24 cellular contexts compared by ENCODE assay signal in the genomic region with DNA sequence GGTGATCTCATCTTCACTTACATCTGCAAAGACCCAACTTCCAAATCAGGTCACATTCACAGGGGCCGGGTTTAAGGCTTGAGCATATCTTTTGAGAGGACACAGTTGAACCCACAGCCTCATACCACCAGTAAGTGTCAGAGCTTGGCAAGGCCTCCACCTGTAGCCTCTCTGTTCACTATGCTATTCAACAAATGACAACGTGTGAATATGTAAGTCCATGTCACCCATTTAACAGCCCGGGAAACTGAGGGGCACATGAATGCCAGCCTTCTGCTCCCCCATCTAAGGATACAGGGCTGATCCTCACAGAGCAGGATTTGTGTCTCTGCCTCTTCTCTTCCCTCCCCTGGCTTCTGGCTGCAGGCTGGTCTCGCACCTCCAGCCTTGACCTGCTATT. TPM values are rescaled to one million over a fixed set of nuclear protein-coding genes. Genes with fewer than 3 reads are reported as not detected.
DNase-seq lines count a peak whose midpoint lies in the region; ATAC-seq, FAIRE-seq and TF ChIP-seq lines count a peak whose summit lies in the region.
"Had no signal": no experiment of that assay in that cellular context is flagged by ENCODE, and none has a peak within 500 bp of the region (broad histone marks: within the 10 kb centered on the region; RNA-seq: fewer than 3 reads in every experiment).

No MANE protein-coding gene starts in this region.

- no peaks in the 10 kb centered on the region for H3K36me3 Mint-ChIP-seq in astrocyte (ENCODE audit: low read depth, unreplicated experiment)
- peaks cover 10% of the 10 kb centered on the region for H3K36me3 Mint-ChIP-seq in neural progenitor cell
- H3K36me3 Mint-ChIP-seq in effector memory CD8-positive, alpha-beta T cell (ENCODE audit: insufficient read depth): no peaks in the 10 kb centered on the region
- H3K36me3 Mint-ChIP-seq: CD4-positive, CD25-positive, alpha-beta regulatory T cell; CD8-positive, alpha-beta T cell had no signal

- H3K27ac Mint-ChIP-seq in astrocyte (ENCODE audit: unreplicated experiment) (no peak overlapping the region), neural progenitor cell (peak overlapping the region; percentile 93)
- no peak overlapping the region for H3K27ac Mint-ChIP-seq in effector memory CD8-positive, alpha-beta T cell
- H3K27ac Mint-ChIP-seq: B cell; CD4-positive, CD25-positive, alpha-beta regulatory T cell; CD8-positive, alpha-beta T cell had no signal

- H3K9ac ChIP-seq in astrocyte (ENCODE audit: low read length): no peak overlapping the region
- H3K9ac ChIP-seq in neural progenitor cell: no peak overlapping the region
- H3K9ac ChIP-seq: BLaER1 had no signal

- no peak overlapping the region for H3K4me3 ChIP-seq in astrocyte (ENCODE audit: insufficient read depth, low read depth, low read length)
- H3K4me3 ChIP-seq in neural progenitor cell: no peak overlapping the region
- no peak overlapping the region for H3K4me3 ChIP-seq in WERI-Rb-1 (ENCODE audit: low read depth, low read length)
- H3K4me3 ChIP-seq: BLaER1 had no signal

- TF ChIP-seq CTCF in astrocyte (IDR thresholded peaks at IDR 0.05; ENCODE audit: insufficient read depth, low read depth, low read length) (no peak), neural progenitor cell (IDR thresholded peaks at IDR 0.05) (no peak), GM10248 (IDR thresholded peaks at IDR 0.05; ENCODE audit: control extremely low read depth, extremely low read depth, low read depth, missing control alignments) (no peak), WERI-Rb-1 (IDR thresholded peaks at IDR 0.05; ENCODE audit: low read depth, low read length) (no peak)

- CTCF ChIA-PET in GM10248 (lab: Yijun Ruan, JAX): interaction anchor here (0.6 to 4.6 kb wide), 3 partner anchors 8 to 76 kb away, joined by 3 to 17 read pairs (median 3); no protein-coding TSS in a partner anchor

- H3K27me3 Mint-ChIP-seq in astrocyte (ENCODE audit: low read depth, unreplicated experiment) (peaks cover 25% of the 10 kb centered on the region), neural progenitor cell (ENCODE audit: insufficient read depth, low read depth) (peaks cover 48% of the 10 kb centered on the region)
- H3K27me3 Mint-ChIP-seq in effector memory CD8-positive, alpha-beta T cell: peaks cover 32 to 38% of the 10 kb centered on the region in 2 donors

- H2AFZ ChIP-seq in astrocyte (ENCODE audit: low read depth, low read length) (no peak overlapping the region), neural progenitor cell (replicated peaks) (no peak overlapping the region)

- H3K79me2 ChIP-seq in astrocyte (ENCODE audit: insufficient read depth, low read length) (no peaks in the 10 kb centered on the region), neural progenitor cell (ENCODE audit: low read depth) (no peaks in the 10 kb centered on the region)

- H3K4me1 ChIP-seq in astrocyte (ENCODE audit: insufficient read depth, low read length) (peaks cover 3% of the 10 kb centered on the region), neural progenitor cell (peaks cover 3% of the 10 kb centered on the region)

- POLR2A ChIA-PET in GM10248 (lab: Yijun Ruan, JAX): no interaction called here

- H4K20me1 ChIP-seq in astrocyte (ENCODE audit: insufficient read depth, low read length) (no peaks in the 10 kb centered on the region), neural progenitor cell (ENCODE audit: low read depth) (peaks cover 20% of the 10 kb centered on the region)

- intact Hi-C loops in cardiac septum (cut with DNase I): no loop called here
- intact Hi-C loops in left ventricle myocardium superior (cut with micrococcal nuclease): no loop called here

- ATAC-seq in left ventricle myocardium superior: no peak
- ATAC-seq in effector memory CD8-positive, alpha-beta T cell (replicated peaks): no peak
- ATAC-seq: CD8-positive, alpha-beta T cell had no signal

- H3F3A ChIP-seq in neural progenitor cell (ENCODE audit: low read depth): peaks cover 12% of the 10 kb centered on the region

- no peaks in the 10 kb centered on the region for H3K9me3 ChIP-seq in astrocyte (ENCODE audit: insufficient read depth, low read depth, low read length)
- H3K9me3 ChIP-seq in neural progenitor cell (ENCODE audit: low read depth): no peaks in the 10 kb centered on the region
- H3K9me3 ChIP-seq in WERI-Rb-1 (ENCODE audit: severe bottlenecking): peaks cover 6% of the 10 kb centered on the region

- DNase-seq in cardiac septum (ENCODE audit: low spot score) (peak; percentile 46), left ventricle myocardium superior (no peak), astrocyte (ENCODE audit: low read depth) (no peak), neural progenitor cell (ENCODE audit: low spot score) (no peak), GM10248 (ENCODE audit: extremely low spot score) (no peak), WERI-Rb-1 (no peak)
- no peak for DNase-seq in effector memory CD8-positive, alpha-beta T cell
- DNase-seq: CD4-positive, CD25-positive, alpha-beta regulatory T cell; CD8-positive, alpha-beta T cell; DMS 273 treated with DMSO at 0.1 percent for 48 hours; DMS53; DMS79 treated with DMSO at 0.1 percent for 48 hours; GF-D8; GOT3; HCEC 1CT had no signal

- no peak for FAIRE-seq in astrocyte (lab: Jason Lieb, UNC)
- FAIRE-seq: A204.1, D721Med, GM12892, H54 had no signal

- H3K4me3 Mint-ChIP-seq in astrocyte (ENCODE audit: unreplicated experiment): peak overlapping the region; percentile 4
- H3K4me3 Mint-ChIP-seq in neural progenitor cell: peak overlapping the region; percentile 62
- no peak overlapping the region for H3K4me3 Mint-ChIP-seq in effector memory CD8-positive, alpha-beta T cell
- H3K4me3 Mint-ChIP-seq: B cell; CD4-positive, CD25-positive, alpha-beta regulatory T cell; CD8-positive, alpha-beta T cell had no signal

- no peaks in the 10 kb centered on the region for H3K36me3 ChIP-seq in astrocyte (ENCODE audit: insufficient read depth, low read length)
- no peaks in the 10 kb centered on the region for H3K36me3 ChIP-seq in neural progenitor cell
- H3K36me3 ChIP-seq in WERI-Rb-1: no peaks in the 10 kb centered on the region
- H3K36me3 ChIP-seq: BLaER1 had no signal

- peaks cover 4% of the 10 kb centered on the region for H3K9me3 Mint-ChIP-seq in astrocyte (ENCODE audit: unreplicated experiment)
- H3K9me3 Mint-ChIP-seq in neural progenitor cell: peaks cover 19% of the 10 kb centered on the region
- no peaks in the 10 kb centered on the region for H3K9me3 Mint-ChIP-seq in effector memory CD8-positive, alpha-beta T cell

- H3K4me2 ChIP-seq in astrocyte (ENCODE audit: low read length): no peak overlapping the region
- no peak overlapping the region for H3K4me2 ChIP-seq in neural progenitor cell
- H3K4me2 ChIP-seq: BLaER1 had no signal

- peaks cover 3% of the 10 kb centered on the region for H3K27me3 ChIP-seq in astrocyte (ENCODE audit: insufficient read depth, low read length)
- peaks cover 59% of the 10 kb centered on the region for H3K27me3 ChIP-seq in neural progenitor cell
- no peaks in the 10 kb centered on the region for H3K27me3 ChIP-seq in WERI-Rb-1 (ENCODE audit: insufficient read depth, low read depth, severe bottlenecking)

- H3K4me1 Mint-ChIP-seq in astrocyte (ENCODE audit: low read depth, unreplicated experiment) (no peaks in the 10 kb centered on the region), neural progenitor cell (peaks cover 35% of the 10 kb centered on the region)
- peaks cover 0 to 2% of the 10 kb centered on the region in 2 donors for H3K4me1 Mint-ChIP-seq in effector memory CD8-positive, alpha-beta T cell (ENCODE audit: low read depth in 2 of 2)

- H3K27ac ChIP-seq in astrocyte (ENCODE audit: low read depth, low read length): no peak overlapping the region
- no peak overlapping the region for H3K27ac ChIP-seq in neural progenitor cell
- no peak overlapping the region for H3K27ac ChIP-seq in WERI-Rb-1
- H3K27ac ChIP-seq: 22Rv1, BLaER1, C4-2B had no signal

RNA-seq across cellular contexts. Expression of a gene that starts 3.5 kb away (rescaled TPM):
- 0.27 TPM for total RNA-seq in cardiac septum
- total RNA-seq in left ventricle myocardium superior: 0.17 TPM
- total RNA-seq in astrocyte: 0.19 and 1.6 TPM in 2 replicates
- 0.15 TPM in 1 of 2 replicates, not detected in the other for total RNA-seq in neural progenitor cell (ENCODE audit: low replicate concordance)
- total RNA-seq: B cell; CD4-positive, CD25-positive, alpha-beta regulatory T cell; CD8-positive, alpha-beta T cell; Daoy had no signal

Comparison
In these comparisons a context has a peak if more than half of its experiments do, and no peak if none do; other contexts are left out.
1. H3K4me3 Mint-ChIP-seq: peak in astrocyte (single experiment) and neural progenitor cell (single experiment); none in effector memory CD8-positive, alpha-beta T cell (0 of 2).